ENCODE assay signal across 8 cellular contexts in genomic region chr9:12640021-12640587, GRCh38. TPM values are rescaled to one million over a fixed set of nuclear protein-coding genes. Genes with fewer than 3 reads are reported as not detected.
DNase-seq lines count a peak whose midpoint lies in the region; ATAC-seq, FAIRE-seq and TF ChIP-seq lines count a peak whose summit lies in the region.

No MANE protein-coding gene starts in this region.

- H3K27ac Mint-ChIP-seq in activated CD4-positive, alpha-beta T cell treated with anti-CD3 and anti-CD28 coated beads, Interleukin-2, amount 10 ng/mL, durations not matched to agents 24 days and 14 days, result no peak overlapping the region
- H3K27ac Mint-ChIP-seq in CD14-positive monocyte, result no peak overlapping the region

- ATAC-seq in Right ventricle myocardium superior (ENCODE audit: poor library complexity), result no peak
- ATAC-seq in GM12878, result peak; percentile 78
- ATAC-seq in HepG2, result peak; percentile 69; the same call in 2 of the 3 replicates
- no peak for ATAC-seq in GM18870 (IDR thresholded peaks at IDR 0.05; ENCODE audit: unreplicated experiment)

- RAD21 ChIA-PET in GM12878 (lab: Charles Lee; ENCODE audit: unreplicated experiment), result interaction anchor here (1.0 to 1.9 kb wide), 2 partner anchors 85 to 1292 kb away, joined by 4 to 5 read pairs; no protein-coding TSS in a partner anchor

- WGBS in GM12878 (ENCODE audit: insufficient coverage, insufficient replicate concordance, low lambda C conversion rate, missing lambda C conversion rate), result 0% methylated on average over 2 of the region's 2 CpGs
- 3% methylated on average over 2 of the region's 2 CpGs for WGBS in HepG2 (ENCODE audit: low lambda C conversion rate)

- DNase-seq in cardiac muscle cell (ENCODE audit: low read depth in 1 of 2, low spot score in 1 of 2), result peak; percentile 63 to 81
- DNase-seq in Right ventricle myocardium superior, result no peak
- peak; percentile 37 for DNase-seq in NCI-H2107 treated with DMSO at 0.1 percent for 48 hours (lab: John Stamatoyannopoulos, UW; ENCODE audit: unreplicated experiment)
- no peak for DNase-seq in GM12878 (ENCODE audit: low read depth, low spot score)
- DNase-seq in HepG2 (ENCODE audit: low spot score), result peak; percentile 27
- no peak for DNase-seq in activated CD4-positive, alpha-beta T cell treated with anti-CD3 and anti-CD28 coated beads, Interleukin-2, amount 10 ng/mL, durations not matched to agents 24 days and 14 days
- DNase-seq in CD14-positive monocyte (ENCODE audit: low spot score), result no peak

- TF ChIP-seq RAD21 in GM12878 (IDR thresholded peaks at IDR 0.05; ENCODE audit: insufficient read depth, low read depth, low read length) (peak; percentile 54), HepG2 (CRISPR knock-in tag; IDR thresholded peaks at IDR 0.05) (no peak)

- no peaks in the 10 kb centered on the region for H3K36me3 ChIP-seq in cardiac muscle cell
- no peaks in the 10 kb centered on the region for H3K36me3 ChIP-seq in GM12878 (ENCODE audit: control insufficient read depth in 2 of 2, insufficient read depth in 2 of 2, low read length in 1 of 2)
- H3K36me3 ChIP-seq in HepG2 (replicated peaks in 1 of 2; ENCODE audit: control insufficient read depth in 1 of 2, insufficient read depth in 2 of 2, low read length in 2 of 2), result no peaks in the 10 kb centered on the region

- H3K4me2 ChIP-seq in GM12878 (ENCODE audit: control insufficient read depth, insufficient read depth) (no peak overlapping the region), HepG2 (ENCODE audit: low read depth, low read length) (no peak overlapping the region)

- SMC1A ChIA-PET in GM12878 (lab: Charles Lee; ENCODE audit: uncharacterized antibody, unreplicated experiment), result interaction anchor here (0.9 to 1.3 kb wide), 5 partner anchors 19 to 1479 kb away, joined by 3 to 5 read pairs (median 4); no protein-coding TSS in a partner anchor

- H3K36me3 Mint-ChIP-seq in activated CD4-positive, alpha-beta T cell treated with anti-CD3 and anti-CD28 coated beads, Interleukin-2, amount 10 ng/mL, durations not matched to agents 24 days and 14 days (ENCODE audit: low read depth), result no peaks in the 10 kb centered on the region
- H3K36me3 Mint-ChIP-seq in CD14-positive monocyte, result no peaks in the 10 kb centered on the region

- H3K4me1 ChIP-seq in cardiac muscle cell (ENCODE audit: low read depth), result peaks cover 8% of the 10 kb centered on the region
- H3K4me1 ChIP-seq in GM12878 (ENCODE audit: control insufficient read depth, insufficient read depth, low read length), result no peaks in the 10 kb centered on the region
- no peaks in the 10 kb centered on the region for H3K4me1 ChIP-seq in HepG2 (ENCODE audit: insufficient read depth, low read length)

- TF ChIP-seq POLR2A in GM12878 (IDR thresholded peaks at IDR 0.05; ENCODE audit: low read depth, low read length) (no peak), HepG2 (IDR thresholded peaks at IDR 0.05; ENCODE audit: insufficient read depth in 1 of 2, low read depth in 2 of 2, low read length in 2 of 2) (no peak)

- H3K27me3 Mint-ChIP-seq in activated CD4-positive, alpha-beta T cell treated with anti-CD3 and anti-CD28 coated beads, Interleukin-2, amount 10 ng/mL, durations not matched to agents 24 days and 14 days, result no peaks in the 10 kb centered on the region
- H3K27me3 Mint-ChIP-seq in CD14-positive monocyte (ENCODE audit: low read depth in 3 of 3), result peaks cover 0 to 3% (median 2%) of the 10 kb centered on the region in 3 donors

- TF ChIP-seq EP300 in GM12878 (IDR thresholded peaks at IDR 0.05; ENCODE audit: borderline replicate concordance in 1 of 2, control insufficient read depth in 1 of 2, low read depth in 2 of 2, low read length in 2 of 2) (no peak), HepG2 (IDR thresholded peaks at IDR 0.05; ENCODE audit: low read depth in 2 of 2, low read length in 2 of 2) (no peak), HepG2 (CRISPR knock-in tag; IDR thresholded peaks at IDR 0.05; ENCODE audit: borderline replicate concordance) (no peak)

- H4K20me1 ChIP-seq in GM12878 (ENCODE audit: control insufficient read depth, insufficient read depth) (no peaks in the 10 kb centered on the region), HepG2 (ENCODE audit: insufficient read depth, low read length) (no peaks in the 10 kb centered on the region)

- H3K79me2 ChIP-seq in GM12878 (ENCODE audit: control insufficient read depth, insufficient read depth, low read length), result no peaks in the 10 kb centered on the region
- no peaks in the 10 kb centered on the region for H3K79me2 ChIP-seq in HepG2 (ENCODE audit: insufficient read depth, low read length)

- intact Hi-C loops in Right ventricle myocardium superior (cut with DNase I), result no loop called here
- intact Hi-C loops in GM12878 (cut with micrococcal nuclease; ENCODE audit: unreplicated experiment), result no loop called here
- intact Hi-C loops in HepG2 (cut with micrococcal nuclease; ENCODE audit: unreplicated experiment), result loop anchor here (2.0 kb wide), 1 partner anchor 85 kb away; no protein-coding TSS in a partner anchor
- intact Hi-C loops in activated CD4-positive, alpha-beta T cell treated with anti-CD3 and anti-CD28 coated beads, Interleukin-2, amount 10 ng/mL, durations not matched to agents 24 days and 14 days (cut with micrococcal nuclease), result no loop called here
- intact Hi-C loops in CD14-positive monocyte (cut with micrococcal nuclease), result no loop called here

- CTCF ChIA-PET in GM12878 (lab: Yijun Ruan, JAX), result interaction anchor here (0.7 to 1.9 kb wide), 8 partner anchors 9 to 1784 kb away, joined by 3 to 21 read pairs (median 3); no protein-coding TSS in a partner anchor
- CTCF ChIA-PET in HepG2 (lab: Yijun Ruan, JAX; ENCODE audit: low intra/inter-chr PET ratio, low total read pairs), result interaction anchor here (1.5 kb wide), 1 partner anchor 85 kb away, joined by 10 read pairs; no protein-coding TSS in a partner anchor

- H3K27ac ChIP-seq in cardiac muscle cell (no peak overlapping the region), GM12878 (ENCODE audit: control insufficient read depth, insufficient read depth) (no peak overlapping the region), HepG2 (ENCODE audit: extremely low read length, insufficient read depth, low read length) (no peak overlapping the region)

- TF ChIP-seq CTCF in cardiac muscle cell (IDR thresholded peaks at IDR 0.05; ENCODE audit: low read depth, low read length), result peak; percentile 57
- TF ChIP-seq CTCF in GM12878 (IDR thresholded peaks at IDR 0.05 in 2 of 3, conservative IDR thresholded peaks at IDR 0.05 in 1 of 3; ENCODE audit: control insufficient read depth in 2 of 3, extremely low read depth in 1 of 3, insufficient read depth in 1 of 3, low read depth in 3 of 3, low read length in 3 of 3), result peak; percentile 21 to 45 (median 40); a peak in 5 of 6 replicates
- TF ChIP-seq CTCF in HepG2 (CRISPR knock-in tag; IDR thresholded peaks at IDR 0.05), result peak; percentile 62
- no peak for TF ChIP-seq CTCF in CD14-positive monocyte (IDR thresholded peaks at IDR 0.05)

- POLR2A ChIA-PET in GM12878 (lab: Charles Lee) (no interaction called here), HepG2 (lab: Yijun Ruan, JAX) (no interaction called here)

- FAIRE-seq in GM12878 (lab: Jason Lieb, UNC), result no peak
- peak; percentile 56 for FAIRE-seq in HepG2 (lab: Jason Lieb, UNC)

- no peak overlapping the region for H3K4me3 Mint-ChIP-seq in activated CD4-positive, alpha-beta T cell treated with anti-CD3 and anti-CD28 coated beads, Interleukin-2, amount 10 ng/mL, durations not matched to agents 24 days and 14 days
- H3K4me3 Mint-ChIP-seq in CD14-positive monocyte, result no peak overlapping the region

- H3K9ac ChIP-seq in GM12878 (ENCODE audit: control insufficient read depth, insufficient read depth, low read length) (no peak overlapping the region), HepG2 (ENCODE audit: insufficient read depth, low read depth, low read length) (no peak overlapping the region)

- peaks cover 5% of the 10 kb centered on the region for H3K9me3 Mint-ChIP-seq in activated CD4-positive, alpha-beta T cell treated with anti-CD3 and anti-CD28 coated beads, Interleukin-2, amount 10 ng/mL, durations not matched to agents 24 days and 14 days
- H3K9me3 Mint-ChIP-seq in CD14-positive monocyte, result peaks cover 0 to 2% (median 0%) of the 10 kb centered on the region in 7 donors

- no peak overlapping the region for H2AFZ ChIP-seq in GM12878 (ENCODE audit: control insufficient read depth, low read depth, low read length)
- H2AFZ ChIP-seq in HepG2 (ENCODE audit: low read length), result no peak overlapping the region

- H3K27me3 ChIP-seq in cardiac muscle cell, result no peaks in the 10 kb centered on the region
- no peaks in the 10 kb centered on the region for H3K27me3 ChIP-seq in GM12878 (replicated peaks in 1 of 2; ENCODE audit: control insufficient read depth in 2 of 2, insufficient read depth in 2 of 2, low read length in 1 of 2)
- no peaks in the 10 kb centered on the region for H3K27me3 ChIP-seq in HepG2 (ENCODE audit: control insufficient read depth in 1 of 2, insufficient read depth in 2 of 2, low read length in 2 of 2)

- H3K9me3 ChIP-seq in cardiac muscle cell (ENCODE audit: low read depth) (no peaks in the 10 kb centered on the region), GM12878 (replicated peaks; ENCODE audit: control insufficient read depth, insufficient read depth, low read length) (no peaks in the 10 kb centered on the region), HepG2 (ENCODE audit: low read length) (no peaks in the 10 kb centered on the region)

- no TSS peak for BruUV-seq in GM12878 (replicated peaks; lab: Mats Ljungman, UMichigan)
- BruUV-seq in HepG2 (replicated peaks; lab: Mats Ljungman, UMichigan), result no TSS peak

- H3K4me3 ChIP-seq in cardiac muscle cell, result no peak overlapping the region
- H3K4me3 ChIP-seq in GM12878, result no peak overlapping the region
- no peak overlapping the region for H3K4me3 ChIP-seq in HepG2 (replicated peaks in 1 of 3; ENCODE audit: insufficient read depth in 1 of 3, low read depth in 2 of 3, low read length in 3 of 3)

- in situ Hi-C loops in GM12878 (cut with MboI) (no loop called here), HepG2 (cut with HindIII; ENCODE audit: extremely low pct_ligation_motif_present, low pct_unique_long_range_greater_than_20kb) (no loop called here)

- no peaks in the 10 kb centered on the region for H3K4me1 Mint-ChIP-seq in activated CD4-positive, alpha-beta T cell treated with anti-CD3 and anti-CD28 coated beads, Interleukin-2, amount 10 ng/mL, durations not matched to agents 24 days and 14 days
- no peaks in the 10 kb centered on the region for H3K4me1 Mint-ChIP-seq in CD14-positive monocyte

RNA-seq across cellular contexts. Expression of gene TYRP1, which starts 53.1 kb away (rescaled TPM):
- total RNA-seq in cardiac muscle cell, result 0.48 TPM in 1 of 2 replicates, not detected in the other
- polyA plus RNA-seq in cardiac muscle cell, result 0.59 TPM in 1 of 2 replicates, not detected in the other
- total RNA-seq in Right ventricle myocardium superior, result 50.2 TPM
- total RNA-seq in GM12878 (2013; cell fraction: nucleolus; rRNA removed), result not detected in 2 replicates
- not detected in 2 replicates for total RNA-seq in GM12878 (2014; rRNA removed)
- not detected in 2 replicates for total RNA-seq in GM12878 (2014; rRNA removed; fragmentation: Illumina TruSeq; extraction: Trizol)
- not detected in 2 replicates for total RNA-seq in GM12878 (2021)
- polyA plus RNA-seq in GM12878 (2011; ENCODE audit: low read depth), result not detected
- polyA plus RNA-seq in GM12878 (2011; rRNA removed), result not detected in 2 replicates
- not detected in 2 replicates for polyA plus RNA-seq in GM12878 (2011; cell fraction: cytosol; rRNA removed)
- polyA plus RNA-seq in GM12878 (2011; cell fraction: nucleus; rRNA removed), result not detected in 2 replicates
- polyA plus RNA-seq in GM12878 (2012), result not detected in 2 replicates
- 0.01 TPM in 1 of 2 replicates, not detected in the other for polyA plus RNA-seq in GM12878 (2014; fragmentation: Illumina TruSeq; extraction: Trizol)
- not detected for polyA plus RNA-seq in GM12878 (2014; fragmentation: Nextera tagmentation; extraction: Ambion mirVana)
- not detected in 2 replicates for polyA plus RNA-seq in GM12878 (2014; rRNA removed)
- polyA plus RNA-seq in GM12878 (2016; fragmentation: Nextera tagmentation; extraction: Ambion mirVana), result not detected
- polyA minus RNA-seq in GM12878 (2011; rRNA and poly(A)+ RNA removed), result not detected in 2 replicates
- not detected in 2 replicates for polyA minus RNA-seq in GM12878 (2011; cell fraction: cytosol; rRNA and poly(A)+ RNA removed)
- polyA minus RNA-seq in GM12878 (2011; cell fraction: nucleus; rRNA and poly(A)+ RNA removed), result not detected in 2 replicates
- total RNA-seq in HepG2 (2016; rRNA removed; fragmentation: Illumina TruSeq; extraction: Trizol), result 0.28 TPM in 1 of 2 replicates, not detected in the other
- not detected in 2 replicates for total RNA-seq in HepG2 (2016; cell fraction: cytosol; rRNA removed; fragmentation: Illumina TruSeq; extraction: Trizol; ENCODE audit: low read depth)
- not detected in 2 replicates for total RNA-seq in HepG2 (2016; cell fraction: insoluble cytoplasmic fraction; rRNA removed; fragmentation: Illumina TruSeq; extraction: Trizol)
- not detected in 2 replicates for total RNA-seq in HepG2 (2016; cell fraction: membrane; rRNA removed; fragmentation: Illumina TruSeq; extraction: Trizol)
- not detected in 2 replicates for total RNA-seq in HepG2 (2016; cell fraction: nucleus; rRNA removed; fragmentation: Illumina TruSeq; extraction: Trizol)
- 0.04 TPM in 1 of 2 replicates, not detected in the other for polyA plus RNA-seq in HepG2 (2011; rRNA removed)
- not detected in 2 replicates for polyA plus RNA-seq in HepG2 (2011; cell fraction: cytosol; rRNA removed)
- not detected in 2 replicates for polyA plus RNA-seq in HepG2 (2011; cell fraction: nucleus; rRNA removed)
- not detected in 2 replicates for polyA plus RNA-seq in HepG2 (2012)
- polyA plus RNA-seq in HepG2 (2016; cell fraction: cytosol; fragmentation: Illumina TruSeq; extraction: Trizol; ENCODE audit: low read depth), result 0.06 TPM in 1 of 2 replicates, not detected in the other
- polyA plus RNA-seq in HepG2 (2016; cell fraction: insoluble cytoplasmic fraction; fragmentation: Illumina TruSeq; extraction: Trizol; ENCODE audit: low read depth), result not detected in 2 replicates
- not detected in 2 replicates for polyA plus RNA-seq in HepG2 (2016; cell fraction: membrane; fragmentation: Illumina TruSeq; extraction: Trizol; ENCODE audit: low read depth)
- polyA plus RNA-seq in HepG2 (2016; cell fraction: nucleus; fragmentation: Illumina TruSeq; extraction: Trizol; ENCODE audit: insufficient read depth, low read depth), result not detected in 2 replicates
- 0.14 TPM in 1 of 2 replicates, not detected in the other for polyA minus RNA-seq in HepG2 (2011; rRNA and poly(A)+ RNA removed; ENCODE audit: low replicate concordance)
- not detected in 2 replicates for polyA minus RNA-seq in HepG2 (2011; cell fraction: cytosol; rRNA and poly(A)+ RNA removed)
- not detected in 2 replicates for polyA minus RNA-seq in HepG2 (2011; cell fraction: nucleus; rRNA and poly(A)+ RNA removed)
- total RNA-seq in activated CD4-positive, alpha-beta T cell treated with anti-CD3 and anti-CD28 coated beads, Interleukin-2, amount 10 ng/mL, durations not matched to agents 24 days and 14 days, result not detected in 2 replicates
- not detected for polyA plus RNA-seq in CD14-positive monocyte

Comparison
In these comparisons a context has a peak if more than half of its experiments do, and no peak if none do; other contexts are left out.
1. DNase-seq: peak in cardiac muscle cell (2 of 2), NCI-H2107 treated with DMSO at 0.1 percent for 48 hours (single experiment) and HepG2 (single experiment); none in Right ventricle myocardium superior (single experiment), GM12878 (single experiment), activated CD4-positive, alpha-beta T cell treated with anti-CD3 and anti-CD28 coated beads, Interleukin-2, amount 10 ng/mL, durations not matched to agents 24 days and 14 days (single experiment) and CD14-positive monocyte (single experiment).
2. RNA of gene TYRP1, which starts 53.1 kb away (total RNA-seq): 50.2 TPM in Right ventricle myocardium superior (single experiment); 0.48 TPM in cardiac muscle cell, not detected in GM12878, 0.28 TPM in HepG2 and not detected in activated CD4-positive, alpha-beta T cell treated with anti-CD3 and anti-CD28 coated beads, Interleukin-2, amount 10 ng/mL, durations not matched to agents 24 days and 14 days; every median in the first group is over 10 times any median in the second.
3. ATAC-seq: peak in GM12878 (single experiment) and HepG2 (single experiment); none in Right ventricle myocardium superior (single experiment) and GM18870 (single experiment).